Comparison of ENCODE assay signal across 9 cellular contexts in genomic region chr14:100236873-100237272, GRCh38. TPM values are rescaled to one million over a fixed set of nuclear protein-coding genes. Genes with fewer than 3 reads are reported as not detected.
DNase-seq lines count a peak whose midpoint lies in the region.
"Had no signal": no experiment of that assay in that cellular context is flagged by ENCODE, and none has a peak within 500 bp of the region (broad histone marks: within the 10 kb centered on the region; RNA-seq: fewer than 3 reads in every experiment).

No MANE protein-coding gene starts in this region.

- no peaks in the 10 kb centered on the region for H3K9me3 ChIP-seq in thymus (ENCODE audit: control insufficient read depth)

- no peaks in the 10 kb centered on the region for H3K9me3 Mint-ChIP-seq in activated naive CD4-positive, alpha-beta T cell treated with anti-CD3 and anti-CD28 coated beads, Interleukin-2, amount 10 ng/mL, durations not matched to agents 7 days and 5 days
- no peaks in the 10 kb centered on the region for H3K9me3 Mint-ChIP-seq in activated CD4-positive, alpha-beta memory T cell treated with anti-CD3 and anti-CD28 coated beads, Interleukin-2, amount 10 ng/mL, durations not matched to agents 7 days and 5 days
- no peaks in the 10 kb centered on the region for H3K9me3 Mint-ChIP-seq in immature natural killer cell

- H3K27ac Mint-ChIP-seq in activated naive CD4-positive, alpha-beta T cell treated with anti-CD3 and anti-CD28 coated beads, Interleukin-2, amount 10 ng/mL, durations not matched to agents 7 days and 5 days: peak overlapping the region; percentile 98
- peak overlapping the region; percentile 97 for H3K27ac Mint-ChIP-seq in activated CD4-positive, alpha-beta memory T cell treated with anti-CD3 and anti-CD28 coated beads, Interleukin-2, amount 10 ng/mL, durations not matched to agents 7 days and 5 days
- H3K27ac Mint-ChIP-seq in immature natural killer cell: peak overlapping the region; percentile 93 to 98 (median 96)

- POLR2A ChIA-PET in activated CD4-positive, alpha-beta memory T cell treated with anti-CD3 and anti-CD28 coated beads, Interleukin-2, amount 10 ng/mL, durations not matched to agents 7 days and 5 days (lab: Charles Lee): interaction anchor here (0.8 to 9.2 kb wide), 11 partner anchors 12 to 266 kb away, joined by 3 to 268 read pairs (median 4); partner anchors contain the start of gene EVL

- CTCF ChIA-PET in activated naive CD4-positive, alpha-beta T cell treated with anti-CD3 and anti-CD28 coated beads, Interleukin-2, amount 10 ng/mL, durations not matched to agents 7 days and 5 days (lab: Charles Lee): interaction anchor here (1.0 to 2.1 kb wide), 6 partner anchors 10 to 49 kb away, joined by 3 to 15 read pairs (median 4); no protein-coding TSS in a partner anchor
- CTCF ChIA-PET in activated CD4-positive, alpha-beta memory T cell treated with anti-CD3 and anti-CD28 coated beads, Interleukin-2, amount 10 ng/mL, durations not matched to agents 7 days and 5 days (lab: Charles Lee): interaction anchor here (0.8 to 6.7 kb wide), 8 partner anchors 8 to 171 kb away, joined by 3 to 73 read pairs (median 5); no protein-coding TSS in a partner anchor

- H3K4me3 Mint-ChIP-seq in activated naive CD4-positive, alpha-beta T cell treated with anti-CD3 and anti-CD28 coated beads, Interleukin-2, amount 10 ng/mL, durations not matched to agents 7 days and 5 days: peak overlapping the region; percentile 95
- H3K4me3 Mint-ChIP-seq in activated CD4-positive, alpha-beta memory T cell treated with anti-CD3 and anti-CD28 coated beads, Interleukin-2, amount 10 ng/mL, durations not matched to agents 7 days and 5 days: peak overlapping the region; percentile 95
- peak overlapping the region; percentile 88 to 96 (median 93) for H3K4me3 Mint-ChIP-seq in immature natural killer cell

- peaks cover 4% of the 10 kb centered on the region for H3K36me3 ChIP-seq in thymus (ENCODE audit: control insufficient read depth, insufficient read depth)

- in situ Hi-C loops in KBM-7 (cut with MboI; ENCODE audit: low pct_unique_long_range_greater_than_20kb, low sequenced_read_pairs): no loop called here

- peaks cover 53% of the 10 kb centered on the region for H3K36me3 Mint-ChIP-seq in activated naive CD4-positive, alpha-beta T cell treated with anti-CD3 and anti-CD28 coated beads, Interleukin-2, amount 10 ng/mL, durations not matched to agents 7 days and 5 days
- H3K36me3 Mint-ChIP-seq in activated CD4-positive, alpha-beta memory T cell treated with anti-CD3 and anti-CD28 coated beads, Interleukin-2, amount 10 ng/mL, durations not matched to agents 7 days and 5 days (ENCODE audit: low read depth): peaks cover 55% of the 10 kb centered on the region
- peaks cover 0 to under 1% (median 0%) of the 10 kb centered on the region in 3 donors for H3K36me3 Mint-ChIP-seq in immature natural killer cell

- no peaks in the 10 kb centered on the region for H3K27me3 ChIP-seq in thymus (ENCODE audit: control insufficient read depth, insufficient read depth)

- peaks cover 4% of the 10 kb centered on the region for H3K27me3 Mint-ChIP-seq in activated naive CD4-positive, alpha-beta T cell treated with anti-CD3 and anti-CD28 coated beads, Interleukin-2, amount 10 ng/mL, durations not matched to agents 7 days and 5 days
- no peaks in the 10 kb centered on the region for H3K27me3 Mint-ChIP-seq in activated CD4-positive, alpha-beta memory T cell treated with anti-CD3 and anti-CD28 coated beads, Interleukin-2, amount 10 ng/mL, durations not matched to agents 7 days and 5 days
- H3K27me3 Mint-ChIP-seq in immature natural killer cell (ENCODE audit: low read depth in 3 of 3): peaks cover 6 to 26% (median 10%) of the 10 kb centered on the region in 3 donors

- H3K4me1 Mint-ChIP-seq in activated naive CD4-positive, alpha-beta T cell treated with anti-CD3 and anti-CD28 coated beads, Interleukin-2, amount 10 ng/mL, durations not matched to agents 7 days and 5 days: peaks cover 66% of the 10 kb centered on the region
- peaks cover 53% of the 10 kb centered on the region for H3K4me1 Mint-ChIP-seq in activated CD4-positive, alpha-beta memory T cell treated with anti-CD3 and anti-CD28 coated beads, Interleukin-2, amount 10 ng/mL, durations not matched to agents 7 days and 5 days
- H3K4me1 Mint-ChIP-seq in immature natural killer cell: peaks cover 38 to 49% of the 10 kb centered on the region in 2 donors

- peak overlapping the region; percentile 100 for H3K4me3 ChIP-seq in thymus (ENCODE audit: low read length)

- DNase-seq in activated naive CD4-positive, alpha-beta T cell treated with anti-CD3 and anti-CD28 coated beads, Interleukin-2, amount 10 ng/mL, durations not matched to agents 7 days and 5 days: no peak
- DNase-seq in activated naive CD4-positive, alpha-beta T cell treated with Interleukin-2 at 50 U/mL for 16 hours: no peak
- DNase-seq in activated CD4-positive, alpha-beta memory T cell treated with anti-CD3 and anti-CD28 coated beads, Interleukin-2, amount 10 ng/mL, durations not matched to agents 7 days and 5 days: no peak
- DNase-seq in immature natural killer cell: no peak
- DNase-seq in NCI-H2171 treated with DMSO at 0.1 percent for 48 hours (lab: John Stamatoyannopoulos, UW): no peak
- DNase-seq in RKO (ENCODE audit: low spot score): no peak
- DNase-seq in KBM-7: no peak
- DNase-seq: DMS153 had no signal

- peaks cover 12% of the 10 kb centered on the region for H3K4me1 ChIP-seq in thymus (ENCODE audit: control insufficient read depth, insufficient read depth, low read length)

- H3K27ac ChIP-seq in thymus (ENCODE audit: low read depth): no peak overlapping the region

RNA-seq across cellular contexts. Expression of gene YY1, which starts 2.1 kb away (rescaled TPM):
- 10 to 100 TPM; 94.0 to 95.6 TPM for total RNA-seq in activated CD4-positive, alpha-beta memory T cell treated with anti-CD3 and anti-CD28 coated beads, Interleukin-2, amount 10 ng/mL, durations not matched to agents 7 days and 5 days
- 10 to 100 TPM; 12.9 to 23.6 (median 15.9) TPM for polyA plus RNA-seq in immature natural killer cell
- 72.3 TPM for polyA plus RNA-seq in thymus
